In the genomic region with DNA sequence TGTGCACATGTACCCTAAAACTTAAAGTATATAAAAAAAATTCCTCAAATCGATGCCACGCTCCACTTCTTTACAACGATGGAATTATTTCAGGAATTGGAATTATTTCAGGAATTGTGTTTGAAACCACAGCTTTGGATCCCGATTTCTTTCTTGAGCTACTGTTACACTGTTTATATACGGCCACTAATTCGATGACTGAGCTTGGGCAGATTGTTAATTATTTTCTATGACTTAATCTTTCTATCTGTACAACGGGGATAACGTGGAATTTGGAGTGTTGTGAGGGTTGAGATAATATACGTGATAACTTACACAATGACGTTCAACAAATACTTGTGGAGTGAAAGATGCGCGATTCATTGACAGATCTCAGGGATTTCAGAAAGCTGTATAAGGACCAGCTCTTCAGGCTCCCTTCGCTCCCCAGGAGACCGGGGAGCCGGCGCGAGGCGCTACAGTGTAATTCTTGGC, we compare ENCODE assay signal across 7 cellular contexts.
DNase-seq lines count a peak whose midpoint lies in the region; ATAC-seq and TF ChIP-seq lines count a peak whose summit lies in the region.

No MANE protein-coding gene starts in this region.

- no peaks in the 10 kb centered on the region for H3K9me3 Mint-ChIP-seq in H9

- H4K8ac ChIP-seq in H9 (replicated peaks; ENCODE audit: insufficient read length, low read depth, low read length) = no peak overlapping the region

- H3K4me3 Mint-ChIP-seq in H9 = peak overlapping the region; percentile 73 to 81; a peak in 4 of 5 replicates

- DNase-seq in H9 = no peak
- no peak for DNase-seq in SK-N-MC (ENCODE audit: low read depth, low spot score)
- DNase-seq in fibroblast of villous mesenchyme (ENCODE audit: low read depth) = no peak
- no peak for DNase-seq in spleen
- DNase-seq in NCI-H524 (lab: John Stamatoyannopoulos, UW) = no peak
- no peak for DNase-seq in hippocampal formation (lab: John Stamatoyannopoulos, UW)

- intact Hi-C loops in spleen (cut with DNase I; ENCODE audit: low total_unique reads) = loop anchor here (5.0 kb wide), 1 partner anchor 224 kb away; the partner anchor contains the start of gene REV3L

- H3K27ac ChIP-seq in H9 (ENCODE audit: insufficient read length, low read depth, low read length) = no peak overlapping the region
- no peak overlapping the region for H3K27ac ChIP-seq in SK-N-MC
- peak overlapping the region in 6 of 8 donors; percentile 90 to 95 (median 94) for H3K27ac ChIP-seq in spleen

- H2BK5ac ChIP-seq in H9 (ENCODE audit: insufficient read length, low read length) = no peak overlapping the region

- peaks cover 3% of the 10 kb centered on the region for H3K23me2 ChIP-seq in H9 (ENCODE audit: insufficient read length, low read depth, low read length, poor library complexity, severe bottlenecking)

- peaks cover 3% of the 10 kb centered on the region; the same call in 1 of the 2 replicates for H3K4me1 ChIP-seq in H9 (ENCODE audit: insufficient read depth, low read length)
- H3K4me1 ChIP-seq in spleen = peaks cover 6 to 47% (median 29%) of the 10 kb centered on the region in 6 donors

- no peak overlapping the region for H2AK5ac ChIP-seq in H9 (ENCODE audit: insufficient read length, low read length)

- no peak overlapping the region for H2BK12ac ChIP-seq in H9 (ENCODE audit: insufficient read length, low read depth, low read length)

- peak overlapping the region; percentile 14 for H3K4me2 ChIP-seq in H9 (ENCODE audit: insufficient read depth, insufficient read length, low read length)

- H3K4ac ChIP-seq in H9 (ENCODE audit: low read depth, low read length) = no peak overlapping the region

- H2BK120ac ChIP-seq in H9 (ENCODE audit: low read depth, low read length, poor library complexity, severe bottlenecking) = no peak overlapping the region

- no peak overlapping the region for H3K18ac ChIP-seq in H9 (ENCODE audit: insufficient read length, low read depth, low read length)

- H3K4me3 ChIP-seq in SK-N-MC (peak overlapping the region; percentile 95), fibroblast of villous mesenchyme (ENCODE audit: low read depth, low read length) (peak overlapping the region; percentile 45), spleen (peak overlapping the region in 6 of 8 donors; percentile 66 to 89 (median 76))

- H3K9me3 ChIP-seq in H9 (ENCODE audit: control insufficient read depth, low read depth, low read length) (no peaks in the 10 kb centered on the region), SK-N-MC (ENCODE audit: low read depth, low read length) (no peaks in the 10 kb centered on the region), spleen (no peaks in the 10 kb centered on the region)

- H3T11ph ChIP-seq in H9 (ENCODE audit: low read length) = no peak overlapping the region

- H3K56ac ChIP-seq in H9 (ENCODE audit: insufficient read length, low read depth, low read length) = no peak overlapping the region

- no CpG with 5 or more reads among the region's 18 CpGs for WGBS in H9 (ENCODE audit: extremely low coverage, insufficient read length, low lambda C conversion rate)
- WGBS in spleen, 5 donors = 19 to 24% (median 23%) methylated on average over 18 of the region's 18 CpGs

- H4K20me1 ChIP-seq in H9 (ENCODE audit: control insufficient read depth, insufficient read depth, insufficient read length) = no peaks in the 10 kb centered on the region

- no peaks in the 10 kb centered on the region for H3K27me3 Mint-ChIP-seq in H9 (ENCODE audit: low read depth)

- no peak overlapping the region for H4K5ac ChIP-seq in H9 (ENCODE audit: insufficient read length, low read depth, low read length)

- H3K36me3 ChIP-seq in SK-N-MC (ENCODE audit: insufficient read depth, low read length) (peaks cover under 1% of the 10 kb centered on the region), spleen (peaks cover 0 to 11% (median under 1%) of the 10 kb centered on the region in 6 donors)

- no peak overlapping the region for H4K91ac ChIP-seq in H9 (ENCODE audit: insufficient read length, low read depth, low read length)

- no peak for ATAC-seq in HG03139 (IDR thresholded peaks at IDR 0.05; ENCODE audit: unreplicated experiment)

- no peak overlapping the region for H3K14ac ChIP-seq in H9 (ENCODE audit: insufficient read depth, low read length)

- no peaks in the 10 kb centered on the region for H3K27me3 ChIP-seq in H9 (ENCODE audit: insufficient read depth, low read length)
- peaks cover 0 to 18% (median 0%) of the 10 kb centered on the region in 7 donors for H3K27me3 ChIP-seq in spleen (replicated peaks in 1 of 7)

- peak overlapping the region in 1 of 3 experiments; percentile 8; a peak in 3 of 7 replicates for H3K27ac Mint-ChIP-seq in H9

- H2BK15ac ChIP-seq in H9 (ENCODE audit: low read depth, low read length) = no peak overlapping the region

- peaks cover 43% of the 10 kb centered on the region in 2 experiments for H3K4me1 Mint-ChIP-seq in H9

- peaks cover 2% of the 10 kb centered on the region for H3K79me1 ChIP-seq in H9 (ENCODE audit: insufficient read depth, low read depth, low read length, poor library complexity, severe bottlenecking)

- H3K23ac ChIP-seq in H9 (ENCODE audit: insufficient read length, low read depth, low read length) = no peak overlapping the region

- H3K9ac ChIP-seq in H9 (ENCODE audit: extremely low read depth, insufficient read length, low read length) (no peak overlapping the region), SK-N-MC (ENCODE audit: insufficient read length) (peak overlapping the region; percentile 33)

- TF ChIP-seq CTCF in H9 (conservative IDR thresholded peaks at IDR 0.05) (no peak), fibroblast of villous mesenchyme (IDR thresholded peaks at IDR 0.05; ENCODE audit: insufficient read depth, low read depth, low read length) (no peak), spleen (IDR thresholded peaks at IDR 0.05 in 8 of 11, conservative IDR thresholded peaks at IDR 0.05 in 3 of 11) (no peak)

- peaks cover 0 to 1% (median 1%) of the 10 kb centered on the region in 3 experiments; a peak in 4 of 7 replicates for H3K36me3 Mint-ChIP-seq in H9 (ENCODE audit: insufficient read depth in 1 of 3, low read depth in 3 of 3)

- TF ChIP-seq POLR2A in spleen (IDR thresholded peaks at IDR 0.05) = no peak

- H2AFZ ChIP-seq in H9 (ENCODE audit: low read length) = no peak overlapping the region

- H2BK20ac ChIP-seq in H9 (ENCODE audit: low read depth, low read length, poor library complexity, severe bottlenecking) = no peak overlapping the region

- H3K79me2 ChIP-seq in H9 (ENCODE audit: insufficient read depth, low read length) = no peaks in the 10 kb centered on the region

Comparison
In these comparisons a context has a peak if more than half of its experiments do, and no peak if none do; other contexts are left out.
1. H3K27ac ChIP-seq: peak in spleen (6 of 8); none in H9 (single experiment) and SK-N-MC (single experiment).
2. H3K4me3 ChIP-seq: peak in every context shown above with its lines; median percentile 95 in SK-N-MC; 76 in spleen; 45 in fibroblast of villous mesenchyme.